24 cellular contexts compared by ENCODE assay signal in genomic region chr1:203081465-203082355, GRCh38. TPM values are rescaled to one million over a fixed set of nuclear protein-coding genes. Genes with fewer than 3 reads are reported as not detected.
DNase-seq lines count a peak whose midpoint lies in the region; ATAC-seq, FAIRE-seq and TF ChIP-seq lines count a peak whose summit lies in the region.
"Had no signal": no experiment of that assay in that cellular context is flagged by ENCODE, and none has a peak within 500 bp of the region (broad histone marks: within the 10 kb centered on the region; RNA-seq: fewer than 3 reads in every experiment).

No MANE protein-coding gene starts in this region.

- H3K4me1 Mint-ChIP-seq in H9 (peaks cover 31 to 41% of the 10 kb centered on the region in 2 experiments), WTC11 (peaks cover 30% of the 10 kb centered on the region)
- H3K4me1 Mint-ChIP-seq: activated naive CD4-positive, alpha-beta T cell treated with anti-CD3 and anti-CD28 coated beads, Interleukin-2, amount 50 U/mL, for 24 hours; central memory CD8-positive, alpha-beta T cell had no signal

- no peak overlapping the region for H2AK5ac ChIP-seq in H9 (ENCODE audit: insufficient read length, low read length)

- no peaks in the 10 kb centered on the region for H3K23me2 ChIP-seq in H9 (ENCODE audit: insufficient read length, low read depth, low read length, poor library complexity, severe bottlenecking)

- no peak overlapping the region for H4K5ac ChIP-seq in H9 (ENCODE audit: insufficient read length, low read depth, low read length)

- H3K36me3 ChIP-seq in sigmoid colon (no peaks in the 10 kb centered on the region), kidney (ENCODE audit: control insufficient read depth in 1 of 2, insufficient read depth in 2 of 2, low read length in 2 of 2) (no peaks in the 10 kb centered on the region)
- H3K36me3 ChIP-seq: ascending aorta had no signal

- no peaks in the 10 kb centered on the region for H3K36me3 Mint-ChIP-seq in H9 (ENCODE audit: insufficient read depth in 1 of 3, low read depth in 3 of 3)
- H3K36me3 Mint-ChIP-seq in WTC11: no peaks in the 10 kb centered on the region
- H3K36me3 Mint-ChIP-seq: activated naive CD4-positive, alpha-beta T cell treated with anti-CD3 and anti-CD28 coated beads, Interleukin-2, amount 50 U/mL, for 24 hours had no signal

- H3K79me2 ChIP-seq in H9 (ENCODE audit: insufficient read depth, low read length): no peaks in the 10 kb centered on the region

- H2BK5ac ChIP-seq in H9 (ENCODE audit: insufficient read length, low read length): no peak overlapping the region

- H2BK15ac ChIP-seq in H9 (ENCODE audit: low read depth, low read length): no peak overlapping the region

- H3K9me3 ChIP-seq in H9 (ENCODE audit: control insufficient read depth, low read depth, low read length): no peaks in the 10 kb centered on the region
- H3K9me3 ChIP-seq in sigmoid colon: no peaks in the 10 kb centered on the region
- no peaks in the 10 kb centered on the region for H3K9me3 ChIP-seq in kidney (ENCODE audit: control insufficient read depth in 1 of 2, low read length in 2 of 2)
- H3K9me3 ChIP-seq: ascending aorta, BLaER1 had no signal

- no peak for TF ChIP-seq EP300 in sigmoid colon (IDR thresholded peaks at IDR 0.05)

- H3K4me3 ChIP-seq in sigmoid colon: no peak overlapping the region
- H3K4me3 ChIP-seq in kidney (ENCODE audit: low read length in 2 of 2): no peak overlapping the region
- H3K4me3 ChIP-seq: ascending aorta, BLaER1 had no signal

- WGBS in H9 (ENCODE audit: extremely low coverage, insufficient read length, low lambda C conversion rate): no CpG with 5 or more reads among the region's 11 CpGs
- WGBS in sigmoid colon, 2 donors: 56 to 72% methylated on average over 11 of the region's 11 CpGs

- no peak overlapping the region for H3T11ph ChIP-seq in H9 (ENCODE audit: low read length)

- no peak for TF ChIP-seq POLR2A in sigmoid colon (IDR thresholded peaks at IDR 0.05)

- H2AFZ ChIP-seq in H9 (ENCODE audit: low read length): no peak overlapping the region

- H3K27me3 Mint-ChIP-seq in H9 (ENCODE audit: low read depth) (no peaks in the 10 kb centered on the region), WTC11 (ENCODE audit: low read depth) (peaks cover 2% of the 10 kb centered on the region)

- H3K18ac ChIP-seq in H9 (ENCODE audit: insufficient read length, low read depth, low read length): no peak overlapping the region

- no peaks in the 10 kb centered on the region for H3K9me3 Mint-ChIP-seq in H9
- no peaks in the 10 kb centered on the region for H3K9me3 Mint-ChIP-seq in WTC11
- H3K9me3 Mint-ChIP-seq: activated naive CD4-positive, alpha-beta T cell treated with anti-CD3 and anti-CD28 coated beads, Interleukin-2, amount 50 U/mL, for 24 hours; central memory CD8-positive, alpha-beta T cell had no signal

- no peak for FAIRE-seq in kidney (lab: Jason Lieb, UNC)
- FAIRE-seq: RCC 7860, TTC549 had no signal

- no peak overlapping the region for H4K8ac ChIP-seq in H9 (replicated peaks; ENCODE audit: insufficient read length, low read depth, low read length)

- no peak overlapping the region for H3K56ac ChIP-seq in H9 (ENCODE audit: insufficient read length, low read depth, low read length)

- H3K27me3 ChIP-seq in H9 (ENCODE audit: insufficient read depth, low read length) (no peaks in the 10 kb centered on the region; the same call in 1 of the 2 replicates), sigmoid colon (peaks cover 0 to 22% (median 2%) of the 10 kb centered on the region in 3 donors)
- H3K27me3 ChIP-seq: ascending aorta, BLaER1 had no signal

- ATAC-seq in WTC11: peak; percentile 44
- ATAC-seq in left lobe of liver: no peak
- ATAC-seq in HG02610 (IDR thresholded peaks at IDR 0.05; ENCODE audit: unreplicated experiment): no peak

- H4K91ac ChIP-seq in H9 (ENCODE audit: insufficient read length, low read depth, low read length): no peak overlapping the region

- H3K79me1 ChIP-seq in H9 (ENCODE audit: insufficient read depth, low read depth, low read length, poor library complexity, severe bottlenecking): no peaks in the 10 kb centered on the region

- H2BK20ac ChIP-seq in H9 (ENCODE audit: low read depth, low read length, poor library complexity, severe bottlenecking): no peak overlapping the region

- no peak overlapping the region for H3K14ac ChIP-seq in H9 (ENCODE audit: insufficient read depth, low read length)

- no peaks in the 10 kb centered on the region for H4K20me1 ChIP-seq in H9 (ENCODE audit: control insufficient read depth, insufficient read depth, insufficient read length)
- H4K20me1 ChIP-seq: BLaER1 had no signal

- CTCF ChIA-PET in WTC11 (lab: Charles Lee): interaction anchor here (0.7 to 8.9 kb wide), 18 partner anchors 15 to 260 kb away, joined by 3 to 123 read pairs (median 5); partner anchors contain the start of gene ADORA1

- intact Hi-C loops in sigmoid colon (cut with DNase I) (no loop called here), kidney (cut with DNase I) (no loop called here)

- H3K27ac Mint-ChIP-seq in H9: peak overlapping the region in 1 of 3 experiments; percentile 83; a peak in 2 of 7 replicates
- H3K27ac Mint-ChIP-seq in WTC11: peak overlapping the region; percentile 34
- H3K27ac Mint-ChIP-seq: activated naive CD4-positive, alpha-beta T cell treated with anti-CD3 and anti-CD28 coated beads, Interleukin-2, amount 50 U/mL, for 24 hours had no signal

- DNase-seq in H9: peak; percentile 36
- DNase-seq in WTC11 (ENCODE audit: low spot score): no peak
- peak; percentile 18 for DNase-seq in left lobe of liver (ENCODE audit: low spot score)
- DNase-seq in sigmoid colon: peak; percentile 27
- no peak for DNase-seq in kidney
- no peak for DNase-seq in SW480 (ENCODE audit: low spot score)
- DNase-seq: activated CD4-positive, alpha-beta T cell treated with anti-CD3 and anti-CD28 coated beads for 4 hours; COR-L47; DMS79 treated with DMSO at 0.1 percent for 48 hours; NCI-H510A treated with DMSO at 0.1 percent for 48 hours; posterior cingulate gyrus; substantia nigra; T-helper 1 cell had no signal

- H2BK12ac ChIP-seq in H9 (ENCODE audit: insufficient read length, low read depth, low read length): no peak overlapping the region

- H2BK120ac ChIP-seq in H9 (ENCODE audit: low read depth, low read length, poor library complexity, severe bottlenecking): no peak overlapping the region

- H3K4me3 Mint-ChIP-seq in H9: peak overlapping the region in 1 of 2 experiments; percentile 51; a peak in 2 of 5 replicates
- no peak overlapping the region; the same call in 1 of the 2 replicates for H3K4me3 Mint-ChIP-seq in WTC11
- H3K4me3 Mint-ChIP-seq: activated naive CD4-positive, alpha-beta T cell treated with anti-CD3 and anti-CD28 coated beads, Interleukin-2, amount 50 U/mL, for 24 hours; central memory CD8-positive, alpha-beta T cell had no signal

- no peak overlapping the region for H3K4me2 ChIP-seq in H9 (ENCODE audit: insufficient read depth, insufficient read length, low read length)
- H3K4me2 ChIP-seq: KMS-11 had no signal

- TF ChIP-seq CTCF in H9 (conservative IDR thresholded peaks at IDR 0.05): no peak
- no peak for TF ChIP-seq CTCF in WTC11 (IDR thresholded peaks at IDR 0.05)
- TF ChIP-seq CTCF in sigmoid colon (IDR thresholded peaks at IDR 0.05): no peak
- TF ChIP-seq CTCF in kidney (IDR thresholded peaks at IDR 0.05; ENCODE audit: borderline replicate concordance, extremely low read depth, insufficient read depth): no peak

- H3K27ac ChIP-seq in H9 (ENCODE audit: insufficient read length, low read depth, low read length): no peak overlapping the region
- H3K27ac ChIP-seq in sigmoid colon: no peak overlapping the region
- H3K27ac ChIP-seq in kidney (ENCODE audit: low read depth in 2 of 2, low read length in 2 of 2): no peak overlapping the region
- H3K27ac ChIP-seq: ascending aorta, BLaER1, KMS-11 had no signal

- H3K4me1 ChIP-seq in H9 (ENCODE audit: insufficient read depth, low read length) (peaks cover 9% of the 10 kb centered on the region), sigmoid colon (no peaks in the 10 kb centered on the region), kidney (ENCODE audit: control insufficient read depth in 1 of 2, insufficient read depth in 1 of 2, low read depth in 1 of 2, low read length in 2 of 2) (peaks cover 4 to 9% of the 10 kb centered on the region in 2 donors)
- H3K4me1 ChIP-seq: ascending aorta had no signal

- POLR2A ChIA-PET in WTC11 (lab: Charles Lee): no interaction called here

- H3K23ac ChIP-seq in H9 (ENCODE audit: insufficient read length, low read depth, low read length): no peak overlapping the region

- H3K9ac ChIP-seq in H9 (ENCODE audit: extremely low read depth, insufficient read length, low read length) (no peak overlapping the region), kidney (ENCODE audit: low read length in 2 of 2) (no peak overlapping the region)
- H3K9ac ChIP-seq: BLaER1, KMS-11 had no signal

- no peak overlapping the region for H3K4ac ChIP-seq in H9 (ENCODE audit: low read depth, low read length)

TF ChIP-seq in WTC11, 78 proteins besides CTCF, POLR2A, EP300 and RAD21 (continues in another document):
- TF ChIP-seq HMGXB4 (CRISPR knock-in tag; IDR thresholded peaks at IDR 0.05): no peak

RNA-seq across cellular contexts. Expression of gene MYOG, which starts 4.1 kb away (rescaled TPM):
- total RNA-seq in H9 (2021) (not detected in 2 replicates), WTC11 (2021) (not detected in 3 replicates), left lobe of liver (not detected), sigmoid colon (not detected), kidney (not detected)
- polyA plus RNA-seq in sigmoid colon (not detected), kidney (ENCODE audit: insufficient read depth, low read depth, low replicate concordance) (not detected)
- total RNA-seq: ascending aorta, H4 had no signal
- polyA plus RNA-seq: neural cell, urinary bladder had no signal

RNA-seq across cellular contexts. Expression of gene ADORA1, which starts 45.8 kb away (rescaled TPM):
- 1.3 and 3.0 TPM in 2 replicates for total RNA-seq in H9 (2021)
- total RNA-seq in WTC11 (2021): 1.8 to 2.7 TPM (median 2.6 TPM) in 3 replicates
- 0.53 TPM for total RNA-seq in left lobe of liver
- 1 to 10 TPM in 1 of 4 donors, under 1 TPM in 1, not detected in 2; 0.33 to 1.1 TPM for total RNA-seq in sigmoid colon
- 1 to 10 TPM in 1 of 3 donors, under 1 TPM in 1, not detected in 1; 0.92 to 1.3 TPM for polyA plus RNA-seq in sigmoid colon
- 4.9 TPM for total RNA-seq in kidney
- polyA plus RNA-seq in kidney (ENCODE audit: insufficient read depth, low read depth, low replicate concordance): 21.2 TPM

RNA-seq across cellular contexts. Expression of gene PPFIA4, which starts 55.4 kb away (rescaled TPM):
- total RNA-seq in H9 (2021): 2.8 and 3.9 TPM in 2 replicates
- total RNA-seq in WTC11 (2021): 21.1 to 24.9 TPM (median 22.7 TPM) in 3 replicates
- 0.78 TPM for total RNA-seq in left lobe of liver
- 10 to 100 TPM in 1 of 4 donors, 1 to 10 TPM in 3; 1.1 to 15.0 (median 2.8) TPM for total RNA-seq in sigmoid colon
- polyA plus RNA-seq in sigmoid colon: under 1 TPM in 1 of 3 donors, not detected in 2; 0.52 TPM
- 1.7 TPM for total RNA-seq in kidney
- 5.2 TPM for polyA plus RNA-seq in kidney (ENCODE audit: insufficient read depth, low read depth, low replicate concordance)

Comparison
In these comparisons a context has a peak if more than half of its experiments do, and no peak if none do; other contexts are left out.
1. DNase-seq: peak in H9 (single experiment), left lobe of liver (single experiment) and sigmoid colon (single experiment); none in WTC11 (single experiment), kidney (single experiment) and SW480 (single experiment).